In genomic region chr1:184113251-184113650, GRCh38 we compare ENCODE assay signal across 23 cellular contexts.
"Had no signal": no experiment of that assay in that cellular context is flagged by ENCODE, and none has a peak within 500 bp of the region (broad histone marks: within the 10 kb centered on the region; RNA-seq: fewer than 3 reads in every experiment).

No MANE protein-coding gene starts in this region.

- H3K4me3 ChIP-seq: colonic mucosa, left lung, spleen, testis had no signal

- H3K27ac ChIP-seq: colonic mucosa, left lung, neutrophil, parathyroid adenoma, spleen, testis had no signal

- H3K79me2 ChIP-seq: parathyroid adenoma had no signal

- ATAC-seq: activated CD8-positive, alpha-beta T cell treated with anti-CD3 and anti-CD28 coated beads for 36 hours; activated T-helper 17 cell treated with anti-CD3 and anti-CD28 coated beads, Interleukin-2, amount 50 U/mL, for 72 hours; left lung; natural killer cell; sciatic nerve; stimulated activated memory B cell treated with anti-CD40 and anti-IgM and Interleukin-4, amounts not matched to agents 10 μg/mL and 1 μg/mL and 100 μg/mL, for 72 hours had no signal

- H3K9ac ChIP-seq: parathyroid adenoma had no signal

- H3K27me3 ChIP-seq: colonic mucosa, left lung, neutrophil, spleen, testis had no signal

- H3K4me1 ChIP-seq: colonic mucosa, left lung, parathyroid adenoma, testis had no signal

- DNase-seq: activated CD4-positive, alpha-beta T cell treated with anti-CD3 and anti-CD28 coated beads for 48 hours; activated CD4-positive, CD25-positive, alpha-beta regulatory T cell; activated CD8-positive, alpha-beta T cell treated with anti-CD3 and anti-CD28 coated beads for 36 hours; activated naive CD4-positive, alpha-beta T cell treated with Interleukin-2 at 50 U/mL for 16 hours; activated naive CD8-positive, alpha-beta T cell treated with anti-CD3 and anti-CD28 coated beads, Interleukin-2, amount 10 ng/mL, durations not matched to agents 7 days and 5 days; activated T-cell treated with anti-CD3 and anti-CD28 coated beads, Interleukin-2, amount 50 U/mL, for 1 hour; central memory CD4-positive, alpha-beta T cell; colonic mucosa; endodermal cell; foreskin melanocyte; hypothalamus; kidney; left lung; natural killer cell; spleen; stimulated activated CD4-positive, alpha-beta T cell treated with anti-CD3 and anti-CD28 coated beads, Interleukin-4, amount 100 ng/mL, for 4 hours; T1000; testis had no signal

- H2AFZ ChIP-seq: parathyroid adenoma had no signal

- H3K36me3 ChIP-seq: colonic mucosa, left lung, neutrophil, spleen had no signal

- H3K9me3 ChIP-seq: colonic mucosa, left lung, neutrophil, spleen, testis had no signal
